Comparison of ENCODE assay signal across 8 cellular contexts in the genomic region with DNA sequence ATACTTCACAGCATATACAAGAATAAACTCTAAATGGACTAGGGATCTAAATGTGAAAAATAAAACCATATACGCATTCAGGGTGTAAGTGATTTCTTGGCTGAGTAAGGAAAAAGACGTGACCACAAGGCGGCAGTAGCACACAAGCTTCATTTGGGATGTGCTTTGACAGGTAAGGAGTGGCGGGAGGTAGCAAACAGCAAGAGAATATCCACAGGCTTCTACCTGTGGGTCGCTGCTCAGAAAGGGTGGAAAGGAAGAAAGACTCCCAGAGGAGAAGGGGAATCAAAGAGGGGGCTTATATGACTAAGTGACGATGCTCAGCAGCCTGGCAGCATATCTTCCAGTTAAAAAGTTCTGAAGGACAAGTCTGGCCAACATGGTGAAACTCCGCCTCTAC. TPM values are rescaled to one million over a fixed set of nuclear protein-coding genes. Genes with fewer than 3 reads are reported as not detected.
A peak's percentile ranks its signal among the peaks of the same experiment; 100 is the strongest.
DNase-seq lines count a peak whose midpoint lies in the region; ATAC-seq, FAIRE-seq and TF ChIP-seq lines count a peak whose summit lies in the region.

No MANE protein-coding gene starts in this region.

- H3K79me2 ChIP-seq in HepG2 (ENCODE audit: insufficient read depth, low read length): peaks cover 24% of the 10 kb centered on the region

- POLR2A ChIA-PET in HepG2 (lab: Yijun Ruan, JAX): interaction anchor here (0.9 kb wide), 1 partner anchor 59 kb away, joined by 3 read pairs; no protein-coding TSS in a partner anchor

- no peaks in the 10 kb centered on the region for H3K9me3 ChIP-seq in HepG2 (ENCODE audit: low read length)

- ATAC-seq in HepG2 (peak; percentile 59), GM21390 (IDR thresholded peaks at IDR 0.05; ENCODE audit: unreplicated experiment) (no peak)

- peak; percentile 34; the same call in 1 of the 2 replicates for TF ChIP-seq RAD21 in HepG2 (CRISPR knock-in tag; IDR thresholded peaks at IDR 0.05)

- H4K20me1 ChIP-seq in HepG2 (ENCODE audit: insufficient read depth, low read length): peaks cover 14% of the 10 kb centered on the region; the same call in 1 of the 2 replicates

- intact Hi-C loops in HepG2 (cut with micrococcal nuclease; ENCODE audit: unreplicated experiment): loop anchor here (1.0 to 10.0 kb wide), 4 partner anchors 48 to 452 kb away; partner anchors contain the start of gene ZNF426

- H2AFZ ChIP-seq in HepG2 (ENCODE audit: low read length): peak overlapping the region; percentile 61

- TF ChIP-seq EP300 in HepG2 (IDR thresholded peaks at IDR 0.05; ENCODE audit: low read depth in 2 of 2, low read length in 2 of 2): no peak
- TF ChIP-seq EP300 in HepG2 (CRISPR knock-in tag; IDR thresholded peaks at IDR 0.05; ENCODE audit: borderline replicate concordance): no peak

- H3K4me3 ChIP-seq in HepG2 (replicated peaks in 1 of 3; ENCODE audit: insufficient read depth in 1 of 3, low read depth in 2 of 3, low read length in 3 of 3): no peak overlapping the region; a peak in 1 of 6 replicates

- in situ Hi-C loops in HepG2 (cut with HindIII; ENCODE audit: extremely low pct_ligation_motif_present, low pct_unique_long_range_greater_than_20kb): no loop called here

- peaks cover 0 to 2% of the 10 kb centered on the region in 2 experiments; a peak in 1 of 5 replicates for H3K27me3 ChIP-seq in HepG2 (ENCODE audit: control insufficient read depth in 1 of 2, insufficient read depth in 2 of 2, low read length in 2 of 2)

- H3K36me3 ChIP-seq in HepG2 (replicated peaks in 1 of 2; ENCODE audit: control insufficient read depth in 1 of 2, insufficient read depth in 2 of 2, low read length in 2 of 2): no peaks in the 10 kb centered on the region

- CTCF ChIA-PET in HepG2 (lab: Yijun Ruan, JAX; ENCODE audit: low intra/inter-chr PET ratio, low total read pairs): interaction anchor here (0.9 to 2.2 kb wide), 3 partner anchors 203 to 211 kb away, joined by 3 to 15 read pairs (median 3); no protein-coding TSS in a partner anchor

- peak; percentile 90 for TF ChIP-seq CTCF in HepG2 (CRISPR knock-in tag; IDR thresholded peaks at IDR 0.05)

- peak; percentile 74 for DNase-seq in activated gamma-delta T cell treated with Interleukin-2 at 50 U/mL for 16 hours
- no peak for DNase-seq in activated gamma-delta T cell (lab: John Stamatoyannopoulos, UW)
- DNase-seq in NCI-H345 treated with DMSO at 0.1 percent for 48 hours (lab: John Stamatoyannopoulos, UW; ENCODE audit: unreplicated experiment): peak; percentile 64
- peak; percentile 61 to 74 for DNase-seq in activated CD4-positive, alpha-beta T cell treated with anti-CD3 and anti-CD28 coated beads for 24 hours (ENCODE audit: low read depth in 2 of 2)
- DNase-seq in cerebellar cortex (ENCODE audit: low spot score): peak; percentile 85
- DNase-seq in HepG2 (ENCODE audit: low spot score): peak; percentile 74
- peak; percentile 47 to 71 (median 61) for DNase-seq in stimulated activated CD4-positive, alpha-beta T cell treated with anti-CD3 and anti-CD28 coated beads, TNF-alpha, amount 100 ng/mL, for 4 hours (ENCODE audit: low read depth in 3 of 3)

- H3K9ac ChIP-seq in HepG2 (ENCODE audit: insufficient read depth, low read depth, low read length): no peak overlapping the region

- H3K4me1 ChIP-seq in HepG2 (ENCODE audit: insufficient read depth, low read length): peaks cover 23% of the 10 kb centered on the region

- no peak overlapping the region for H3K27ac ChIP-seq in HepG2 (ENCODE audit: extremely low read length, insufficient read depth, low read length)

- FAIRE-seq in HepG2 (lab: Jason Lieb, UNC): peak; percentile 78

- no TSS peak for BruUV-seq in HepG2 (replicated peaks; lab: Mats Ljungman, UMichigan)

- TF ChIP-seq POLR2A in HepG2 (IDR thresholded peaks at IDR 0.05; ENCODE audit: insufficient read depth in 1 of 2, low read depth in 2 of 2, low read length in 2 of 2): no peak

- peak overlapping the region; percentile 64 for H3K4me2 ChIP-seq in HepG2 (ENCODE audit: low read depth, low read length)

- WGBS in HepG2 (ENCODE audit: low lambda C conversion rate): 16% methylated on average over 7 of the region's 7 CpGs

TF ChIP-seq in HepG2, 621 proteins besides CTCF, POLR2A, EP300 and RAD21 (continues in another document):
- TF ChIP-seq GABPA (IDR thresholded peaks at IDR 0.05; ENCODE audit: low read depth, low read length): no peak
- peak; percentile 40; the same call in 1 of the 2 replicates for TF ChIP-seq GABPA (CRISPR knock-in tag; IDR thresholded peaks at IDR 0.05; ENCODE audit: low read depth)

RNA-seq across cellular contexts. Expression of gene ZNF121, which starts 2.5 kb away (rescaled TPM):
- total RNA-seq in HepG2 (2016; rRNA removed; fragmentation: Illumina TruSeq; extraction: Trizol): 56.3 and 78.4 TPM in 2 replicates
- 36.0 and 37.2 TPM in 2 replicates for total RNA-seq in HepG2 (2016; cell fraction: cytosol; rRNA removed; fragmentation: Illumina TruSeq; extraction: Trizol; ENCODE audit: low read depth)
- total RNA-seq in HepG2 (2016; cell fraction: insoluble cytoplasmic fraction; rRNA removed; fragmentation: Illumina TruSeq; extraction: Trizol): 52.9 and 76.9 TPM in 2 replicates
- total RNA-seq in HepG2 (2016; cell fraction: membrane; rRNA removed; fragmentation: Illumina TruSeq; extraction: Trizol): 33.2 and 40.8 TPM in 2 replicates
- total RNA-seq in HepG2 (2016; cell fraction: nucleus; rRNA removed; fragmentation: Illumina TruSeq; extraction: Trizol): 42.2 and 54.0 TPM in 2 replicates
- polyA plus RNA-seq in HepG2 (2011; rRNA removed): 7.8 and 9.3 TPM in 2 replicates
- polyA plus RNA-seq in HepG2 (2011; cell fraction: cytosol; rRNA removed): 2.3 and 4.6 TPM in 2 replicates
- 7.6 and 13.1 TPM in 2 replicates for polyA plus RNA-seq in HepG2 (2011; cell fraction: nucleus; rRNA removed)
- polyA plus RNA-seq in HepG2 (2012): 12.0 and 12.6 TPM in 2 replicates
- 1.3 and 1.9 TPM in 2 replicates for polyA plus RNA-seq in HepG2 (2016; cell fraction: cytosol; fragmentation: Illumina TruSeq; extraction: Trizol; ENCODE audit: low read depth)
- 11.0 and 11.4 TPM in 2 replicates for polyA plus RNA-seq in HepG2 (2016; cell fraction: insoluble cytoplasmic fraction; fragmentation: Illumina TruSeq; extraction: Trizol; ENCODE audit: low read depth)
- polyA plus RNA-seq in HepG2 (2016; cell fraction: membrane; fragmentation: Illumina TruSeq; extraction: Trizol; ENCODE audit: low read depth): 2.8 and 3.3 TPM in 2 replicates
- polyA plus RNA-seq in HepG2 (2016; cell fraction: nucleus; fragmentation: Illumina TruSeq; extraction: Trizol; ENCODE audit: insufficient read depth, low read depth): 38.0 and 38.9 TPM in 2 replicates
- 11.0 and 19.0 TPM in 2 replicates for polyA minus RNA-seq in HepG2 (2011; rRNA and poly(A)+ RNA removed; ENCODE audit: low replicate concordance)
- polyA minus RNA-seq in HepG2 (2011; cell fraction: cytosol; rRNA and poly(A)+ RNA removed): 22.7 and 28.7 TPM in 2 replicates
- 21.2 and 33.4 TPM in 2 replicates for polyA minus RNA-seq in HepG2 (2011; cell fraction: nucleus; rRNA and poly(A)+ RNA removed)

RNA-seq across cellular contexts. Expression of gene ZNF561, which starts 34.3 kb away (rescaled TPM):
- 35.1 and 54.3 TPM in 2 replicates for total RNA-seq in HepG2 (2016; rRNA removed; fragmentation: Illumina TruSeq; extraction: Trizol)
- 15.7 and 17.1 TPM in 2 replicates for total RNA-seq in HepG2 (2016; cell fraction: cytosol; rRNA removed; fragmentation: Illumina TruSeq; extraction: Trizol; ENCODE audit: low read depth)
- total RNA-seq in HepG2 (2016; cell fraction: insoluble cytoplasmic fraction; rRNA removed; fragmentation: Illumina TruSeq; extraction: Trizol): 36.8 and 56.1 TPM in 2 replicates
- 31.5 and 34.6 TPM in 2 replicates for total RNA-seq in HepG2 (2016; cell fraction: membrane; rRNA removed; fragmentation: Illumina TruSeq; extraction: Trizol)
- 36.2 and 46.5 TPM in 2 replicates for total RNA-seq in HepG2 (2016; cell fraction: nucleus; rRNA removed; fragmentation: Illumina TruSeq; extraction: Trizol)
- polyA plus RNA-seq in HepG2 (2011; rRNA removed): 19.8 and 23.1 TPM in 2 replicates
- polyA plus RNA-seq in HepG2 (2011; cell fraction: cytosol; rRNA removed): 11.0 and 15.3 TPM in 2 replicates
- 17.3 and 18.5 TPM in 2 replicates for polyA plus RNA-seq in HepG2 (2011; cell fraction: nucleus; rRNA removed)
- 16.3 and 20.9 TPM in 2 replicates for polyA plus RNA-seq in HepG2 (2012)
- polyA plus RNA-seq in HepG2 (2016; cell fraction: cytosol; fragmentation: Illumina TruSeq; extraction: Trizol; ENCODE audit: low read depth): 4.6 and 5.8 TPM in 2 replicates
- 37.5 and 37.6 TPM in 2 replicates for polyA plus RNA-seq in HepG2 (2016; cell fraction: insoluble cytoplasmic fraction; fragmentation: Illumina TruSeq; extraction: Trizol; ENCODE audit: low read depth)
- polyA plus RNA-seq in HepG2 (2016; cell fraction: membrane; fragmentation: Illumina TruSeq; extraction: Trizol; ENCODE audit: low read depth): 11.1 and 12.1 TPM in 2 replicates
- polyA plus RNA-seq in HepG2 (2016; cell fraction: nucleus; fragmentation: Illumina TruSeq; extraction: Trizol; ENCODE audit: insufficient read depth, low read depth): 51.5 and 51.9 TPM in 2 replicates
- 43.4 and 63.9 TPM in 2 replicates for polyA minus RNA-seq in HepG2 (2011; rRNA and poly(A)+ RNA removed; ENCODE audit: low replicate concordance)
- polyA minus RNA-seq in HepG2 (2011; cell fraction: cytosol; rRNA and poly(A)+ RNA removed): 18.8 and 22.0 TPM in 2 replicates
- polyA minus RNA-seq in HepG2 (2011; cell fraction: nucleus; rRNA and poly(A)+ RNA removed): 57.2 and 73.4 TPM in 2 replicates

RNA-seq across cellular contexts. Expression of gene ZNF426, which starts 48.3 kb away (rescaled TPM):
- 14.9 and 20.6 TPM in 2 replicates for total RNA-seq in HepG2 (2016; rRNA removed; fragmentation: Illumina TruSeq; extraction: Trizol)
- total RNA-seq in HepG2 (2016; cell fraction: cytosol; rRNA removed; fragmentation: Illumina TruSeq; extraction: Trizol; ENCODE audit: low read depth): 1.9 TPM in 2 replicates
- total RNA-seq in HepG2 (2016; cell fraction: insoluble cytoplasmic fraction; rRNA removed; fragmentation: Illumina TruSeq; extraction: Trizol): 13.9 and 20.1 TPM in 2 replicates
- 6.3 and 6.5 TPM in 2 replicates for total RNA-seq in HepG2 (2016; cell fraction: membrane; rRNA removed; fragmentation: Illumina TruSeq; extraction: Trizol)
- 10.9 and 12.6 TPM in 2 replicates for total RNA-seq in HepG2 (2016; cell fraction: nucleus; rRNA removed; fragmentation: Illumina TruSeq; extraction: Trizol)
- 3.8 and 4.0 TPM in 2 replicates for polyA plus RNA-seq in HepG2 (2011; rRNA removed)
- 2.3 and 3.0 TPM in 2 replicates for polyA plus RNA-seq in HepG2 (2011; cell fraction: cytosol; rRNA removed)
- 3.2 and 4.7 TPM in 2 replicates for polyA plus RNA-seq in HepG2 (2011; cell fraction: nucleus; rRNA removed)
- polyA plus RNA-seq in HepG2 (2012): 3.5 and 4.5 TPM in 2 replicates
- polyA plus RNA-seq in HepG2 (2016; cell fraction: cytosol; fragmentation: Illumina TruSeq; extraction: Trizol; ENCODE audit: low read depth): 0.40 and 0.57 TPM in 2 replicates
- polyA plus RNA-seq in HepG2 (2016; cell fraction: insoluble cytoplasmic fraction; fragmentation: Illumina TruSeq; extraction: Trizol; ENCODE audit: low read depth): 6.6 and 7.9 TPM in 2 replicates
- polyA plus RNA-seq in HepG2 (2016; cell fraction: membrane; fragmentation: Illumina TruSeq; extraction: Trizol; ENCODE audit: low read depth): 1.2 and 1.7 TPM in 2 replicates
- polyA plus RNA-seq in HepG2 (2016; cell fraction: nucleus; fragmentation: Illumina TruSeq; extraction: Trizol; ENCODE audit: insufficient read depth, low read depth): 8.5 and 9.6 TPM in 2 replicates
- 7.1 and 7.9 TPM in 2 replicates for polyA minus RNA-seq in HepG2 (2011; rRNA and poly(A)+ RNA removed; ENCODE audit: low replicate concordance)
- 6.6 and 7.6 TPM in 2 replicates for polyA minus RNA-seq in HepG2 (2011; cell fraction: cytosol; rRNA and poly(A)+ RNA removed)
- polyA minus RNA-seq in HepG2 (2011; cell fraction: nucleus; rRNA and poly(A)+ RNA removed): 15.1 and 16.7 TPM in 2 replicates
